In the genomic region with DNA sequence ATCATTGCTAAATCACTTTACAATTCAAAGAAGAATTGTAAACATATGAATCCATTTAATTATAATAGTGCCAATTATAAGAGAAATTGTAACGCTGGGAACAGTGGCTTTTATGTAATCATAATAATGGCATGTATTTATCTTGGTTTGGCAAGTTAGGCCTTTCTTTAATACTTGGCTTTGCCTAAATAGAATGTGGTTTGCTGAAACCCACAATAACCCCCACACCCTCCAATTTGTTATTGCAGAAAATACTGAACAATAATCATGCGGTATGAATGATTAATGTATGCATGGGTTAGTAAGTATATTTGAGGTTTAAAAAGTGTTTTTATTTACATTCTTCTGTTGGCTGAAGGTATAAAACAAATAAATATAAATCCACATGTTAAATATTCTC, we compare ENCODE assay signal across 20 cellular contexts.
"Had no signal": no experiment of that assay in that cellular context is flagged by ENCODE, and none has a peak within 500 bp of the region (broad histone marks: within the 10 kb centered on the region; RNA-seq: fewer than 3 reads in every experiment).

No MANE protein-coding gene starts in this region.

- H3K27me3 Mint-ChIP-seq: type B pancreatic cell had no signal

- H3K27ac Mint-ChIP-seq: activated naive CD4-positive, alpha-beta T cell treated with anti-CD3 and anti-CD28 coated beads for 36 hours; activated T-helper 2 cell treated with anti-CD3 and anti-CD28 coated beads, Interferon-gamma antibody, Interleukin-2, Interleukin-4, amounts not matched to agents 10 μg/mL and 5 μg/mL and 100 μg/mL, durations not matched to agents 14 hours and 24 hours and 36 hours; immature natural killer cell; mesothelial cell of epicardium; nephron progenitor cell; T-helper 2 cell treated with Interferon-gamma antibody and Interleukin-4, amounts not matched to agents 5 μg/mL and 100 μg/mL, for 36 hours; type B pancreatic cell had no signal

- H3K27ac ChIP-seq: foreskin keratinocyte, lower lobe of right lung, prostate gland had no signal

- H3K36me3 Mint-ChIP-seq: immature natural killer cell had no signal

- H3K4me3 Mint-ChIP-seq: activated naive CD4-positive, alpha-beta T cell treated with anti-CD3 and anti-CD28 coated beads for 36 hours; immature natural killer cell; mesothelial cell of epicardium; nephron progenitor cell; T-helper 2 cell treated with Interferon-gamma antibody and Interleukin-4, amounts not matched to agents 5 μg/mL and 100 μg/mL, for 36 hours; type B pancreatic cell had no signal

- H3K4me1 ChIP-seq: foreskin keratinocyte, prostate gland had no signal

- H3K4me3 ChIP-seq: lower lobe of right lung, prostate gland had no signal

- H3K36me3 ChIP-seq: lower lobe of right lung, prostate gland had no signal

- DNase-seq: activated CD4-positive, alpha-beta T cell treated with anti-CD3 and anti-CD28 coated beads, Interleukin-2, amount 50 U/mL, for 48 hours; activated CD4-positive, CD25-positive, alpha-beta regulatory T cell treated with anti-CD3 and anti-CD28 coated beads, Interleukin-2, amount 50 U/mL, for 72 hours; activated naive CD4-positive, alpha-beta T cell treated with anti-CD3 and anti-CD28 coated beads for 36 hours; activated T-cell treated with anti-CD3 and anti-CD28 coated beads, Interleukin-2, amount 50 U/mL, for 1 hour; caudate nucleus; foreskin keratinocyte; head of caudate nucleus; immature natural killer cell; lower lobe of right lung; nephron progenitor cell; right cardiac atrium; small intestine; stimulated activated CD4-positive, alpha-beta T cell treated with anti-CD3 and anti-CD28 coated beads, Interleukin-4, amount 100 ng/mL, for 4 hours; stimulated activated CD8-positive, alpha-beta memory T cell treated with anti-CD3 and anti-CD28 coated beads, Interleukin-4, amount 100 ng/mL, for 48 hours; stimulated activated naive CD8-positive, alpha-beta T cell treated with anti-CD3 and anti-CD28 coated beads, Interleukin-15, Interleukin-2, amounts not matched to agents 100 U/mL and 50 U/mL, for 24 hours had no signal

- H3K4me1 Mint-ChIP-seq: immature natural killer cell, nephron progenitor cell had no signal

- H3K27me3 ChIP-seq: foreskin keratinocyte had no signal

- H3K9me3 Mint-ChIP-seq: activated naive CD4-positive, alpha-beta T cell treated with anti-CD3 and anti-CD28 coated beads for 36 hours; activated T-helper 2 cell treated with anti-CD3 and anti-CD28 coated beads, Interferon-gamma antibody, Interleukin-2, Interleukin-4, amounts not matched to agents 10 μg/mL and 5 μg/mL and 100 μg/mL, durations not matched to agents 14 hours and 24 hours and 36 hours; immature natural killer cell; nephron progenitor cell; T-helper 2 cell treated with Interferon-gamma antibody and Interleukin-4, amounts not matched to agents 5 μg/mL and 100 μg/mL, for 36 hours; type B pancreatic cell had no signal

- ATAC-seq: foreskin keratinocyte; lower lobe of right lung; right cardiac atrium; stimulated activated naive CD8-positive, alpha-beta T cell treated with anti-CD3 and anti-CD28 coated beads, Interleukin-15, Interleukin-2, amounts not matched to agents 100 U/mL and 50 U/mL, for 24 hours had no signal

- H3K9me3 ChIP-seq: lower lobe of right lung, prostate gland had no signal
